ENCODE assay signal across 8 cellular contexts in genomic region chr20:63536997-63537524, GRCh38. TPM values are rescaled to one million over a fixed set of nuclear protein-coding genes. Genes with fewer than 3 reads are reported as not detected.
DNase-seq lines count a peak whose midpoint lies in the region; ATAC-seq and TF ChIP-seq lines count a peak whose summit lies in the region.

PTK6 (minus strand) TSS chr20:63537376; CDS start chr20:63537314, 62 bp downstream.

- no peak for ATAC-seq in activated naive CD8-positive, alpha-beta T cell treated with anti-CD3 and anti-CD28 coated beads, Interleukin-2, amount 50 U/mL, for 24 hours
- ATAC-seq in upper lobe of right lung (peak; percentile 67), HG02884 (IDR thresholded peaks at IDR 0.05; ENCODE audit: unreplicated experiment) (no peak)

- no peaks in the 10 kb centered on the region for H3K36me3 ChIP-seq in HUES64 (ENCODE audit: insufficient read depth, low read length)
- no peaks in the 10 kb centered on the region for H3K36me3 ChIP-seq in liver (ENCODE audit: control insufficient read depth in 4 of 4, insufficient read depth in 3 of 4, low read depth in 1 of 4, low read length in 3 of 4)
- H3K36me3 ChIP-seq in upper lobe of right lung = no peaks in the 10 kb centered on the region

- H3K9ac ChIP-seq in HUES64 (ENCODE audit: low read depth, low read length) = peak within 1 kb of the TSS; percentile 53; the same call in 1 of the 2 replicates
- peak within 1 kb of the TSS in 1 of 2 donors; percentile 56 for H3K9ac ChIP-seq in liver (ENCODE audit: low read depth in 1 of 2, low read length in 2 of 2)

- TF ChIP-seq CTCF in liver (IDR thresholded peaks at IDR 0.05; ENCODE audit: low read depth, low read length, missing input control) = no peak
- no peak for TF ChIP-seq CTCF in upper lobe of right lung (IDR thresholded peaks at IDR 0.05)

- H3K9me3 ChIP-seq in HUES64 (ENCODE audit: insufficient read depth, low read depth, low read length) (no peaks in the 10 kb centered on the region), liver (ENCODE audit: control insufficient read depth in 4 of 4, low read length in 3 of 4) (no peaks in the 10 kb centered on the region), upper lobe of right lung (no peaks in the 10 kb centered on the region)

- H3K4me3 ChIP-seq in HUES64 (ENCODE audit: low read length) (peak within 1 kb of the TSS; percentile 49), liver (ENCODE audit: low read depth in 1 of 3, low read length in 3 of 3) (peak within 1 kb of the TSS in 2 of 3 donors; percentile 33 to 40), upper lobe of right lung (peak within 1 kb of the TSS; percentile 51)

- H3K4me3 Mint-ChIP-seq in activated naive CD4-positive, alpha-beta T cell treated with anti-CD3 and anti-CD28 coated beads, Interleukin-2, amount 50 U/mL, for 24 hours = peak within 1 kb of the TSS; percentile 83
- H3K4me3 Mint-ChIP-seq in activated naive CD8-positive, alpha-beta T cell treated with anti-CD3 and anti-CD28 coated beads, Interleukin-2, amount 50 U/mL, for 24 hours = peak within 1 kb of the TSS; percentile 67

- H3K27me3 ChIP-seq in HUES64 (ENCODE audit: insufficient read depth, low read length) (no peaks in the 10 kb centered on the region), liver (ENCODE audit: control insufficient read depth in 4 of 4, insufficient read depth in 4 of 4, low read length in 3 of 4) (no peaks in the 10 kb centered on the region), upper lobe of right lung (no peaks in the 10 kb centered on the region)

- H3K27me3 Mint-ChIP-seq in activated naive CD4-positive, alpha-beta T cell treated with anti-CD3 and anti-CD28 coated beads, Interleukin-2, amount 50 U/mL, for 24 hours = no peaks in the 10 kb centered on the region
- no peaks in the 10 kb centered on the region for H3K27me3 Mint-ChIP-seq in activated naive CD8-positive, alpha-beta T cell treated with anti-CD3 and anti-CD28 coated beads, Interleukin-2, amount 50 U/mL, for 24 hours

- intact Hi-C loops in upper lobe of right lung (cut with DNase I) = loop anchor here (5.0 kb wide), 1 partner anchor 435 kb away; no protein-coding TSS in a partner anchor

- H3K4me1 ChIP-seq in HUES64 (ENCODE audit: insufficient read depth, low read length) (no peaks in the 10 kb centered on the region), liver (ENCODE audit: control insufficient read depth in 4 of 4, insufficient read depth in 4 of 4, low read length in 3 of 4) (peaks cover 10 to 28% (median 19%) of the 10 kb centered on the region in 4 donors), upper lobe of right lung (peaks cover 20% of the 10 kb centered on the region)

- 92% methylated on average over 29 of the region's 29 CpGs for WGBS in HUES64
- WGBS in liver = 71% methylated on average over 29 of the region's 29 CpGs

- no peak for TF ChIP-seq RAD21 in liver (IDR thresholded peaks at IDR 0.05)

- H3K27ac ChIP-seq in HUES64 (ENCODE audit: low read depth, low read length) (peak within 1 kb of the TSS; percentile 25; the same call in 1 of the 2 replicates), liver (ENCODE audit: low read depth in 1 of 2, low read length in 2 of 2) (peak within 1 kb of the TSS; percentile 57 to 63), upper lobe of right lung (peak within 1 kb of the TSS; percentile 87)

- H3K9me3 Mint-ChIP-seq in activated naive CD4-positive, alpha-beta T cell treated with anti-CD3 and anti-CD28 coated beads, Interleukin-2, amount 50 U/mL, for 24 hours = no peaks in the 10 kb centered on the region
- no peaks in the 10 kb centered on the region for H3K9me3 Mint-ChIP-seq in activated naive CD8-positive, alpha-beta T cell treated with anti-CD3 and anti-CD28 coated beads, Interleukin-2, amount 50 U/mL, for 24 hours

- no peak for DNase-seq in activated naive CD4-positive, alpha-beta T cell (lab: John Stamatoyannopoulos, UW)
- DNase-seq in activated naive CD8-positive, alpha-beta T cell treated with anti-CD3 and anti-CD28 coated beads, Interleukin-2, amount 50 U/mL, for 24 hours = no peak
- DNase-seq in upper lobe of right lung (peak; percentile 93), NCI-H2107 (lab: John Stamatoyannopoulos, UW) (no peak)

- no peaks in the 10 kb centered on the region for H3K36me3 Mint-ChIP-seq in activated naive CD4-positive, alpha-beta T cell treated with anti-CD3 and anti-CD28 coated beads, Interleukin-2, amount 50 U/mL, for 24 hours
- no peaks in the 10 kb centered on the region for H3K36me3 Mint-ChIP-seq in activated naive CD8-positive, alpha-beta T cell treated with anti-CD3 and anti-CD28 coated beads, Interleukin-2, amount 50 U/mL, for 24 hours (ENCODE audit: low read depth)

- peak within 1 kb of the TSS; percentile 89 for H3K27ac Mint-ChIP-seq in activated naive CD4-positive, alpha-beta T cell treated with anti-CD3 and anti-CD28 coated beads, Interleukin-2, amount 50 U/mL, for 24 hours
- peak within 1 kb of the TSS; percentile 62 for H3K27ac Mint-ChIP-seq in activated naive CD8-positive, alpha-beta T cell treated with anti-CD3 and anti-CD28 coated beads, Interleukin-2, amount 50 U/mL, for 24 hours

- peaks cover 3% of the 10 kb centered on the region for H3K4me1 Mint-ChIP-seq in activated naive CD4-positive, alpha-beta T cell treated with anti-CD3 and anti-CD28 coated beads, Interleukin-2, amount 50 U/mL, for 24 hours
- peaks cover 10% of the 10 kb centered on the region for H3K4me1 Mint-ChIP-seq in activated naive CD8-positive, alpha-beta T cell treated with anti-CD3 and anti-CD28 coated beads, Interleukin-2, amount 50 U/mL, for 24 hours

TF ChIP-seq in liver, 16 proteins besides CTCF, POLR2A, EP300 and RAD21:
- TF ChIP-seq FOXA2 (IDR thresholded peaks at IDR 0.05) = no peak

RNA-seq across cellular contexts. Expression of gene PTK6, which starts in this region (rescaled TPM):
- 0.15 TPM for polyA plus RNA-seq in HUES64 (2013, experiment 1 of 2)
- polyA plus RNA-seq in HUES64 (2013, experiment 2 of 2) = not detected
- total RNA-seq in liver (1 to 10 TPM in 1 of 2 donors, under 1 TPM in 1; 0.05 to 1.2 TPM), upper lobe of right lung (4.9 TPM)
- under 1 TPM; 0.11 to 0.36 TPM for polyA plus RNA-seq in liver

Comparison
In these comparisons a context has a peak if more than half of its experiments do, and no peak if none do; other contexts are left out.
1. H3K27ac ChIP-seq: peak in every context shown above with its lines; median percentile 87 in upper lobe of right lung; 60 in liver; 25 in HUES64.